Comparison of ENCODE assay signal across 28 cellular contexts in genomic region chr16:61948414-61948813, GRCh38.
"Had no signal": no experiment of that assay in that cellular context is flagged by ENCODE, and none has a peak within 500 bp of the region (broad histone marks: within the 10 kb centered on the region; RNA-seq: fewer than 3 reads in every experiment).

No MANE protein-coding gene starts in this region.

- H3K4me3 ChIP-seq: stomach, suprapubic skin, testis, thoracic aorta, thyroid gland, tibial artery, tibial nerve, transverse colon, upper lobe of left lung, upper lobe of right lung, uterus, vagina had no signal

- DNase-seq: stimulated activated CD4-positive, alpha-beta T cell treated with anti-CD3 and anti-CD28 coated beads, Interleukin-2, amount 100 ng/mL, for 48 hours; stimulated activated CD4-positive, alpha-beta T cell treated with anti-CD3 and anti-CD28 coated beads, Interleukin-4, amount 100 ng/mL, for 1 hour; stimulated activated CD4-positive, alpha-beta T cell treated with anti-CD3 and anti-CD28 coated beads, Interleukin-4, amount 100 ng/mL, for 24 hours; stimulated activated CD4-positive, alpha-beta T cell treated with anti-CD3 and anti-CD28 coated beads, Interleukin-4, amount 100 ng/mL, for 4 hours; stimulated activated CD8-positive, alpha-beta memory T cell treated with anti-CD3 and anti-CD28 coated beads, Interleukin-4, amount 100 ng/mL, for 48 hours; stimulated activated naive B cell treated with anti-CD40 and anti-IgM and Interleukin-4, amounts not matched to agents 10 μg/mL and 1 μg/mL and 100 μg/mL, for 72 hours; stimulated activated naive CD4-positive, alpha-beta T cell; stimulated activated naive CD4-positive, alpha-beta T cell treated with Interleukin-2 at 50 U/mL for 16 hours; stimulated activated naive CD8-positive, alpha-beta T cell treated with anti-CD3 and anti-CD28 coated beads, Interleukin-15, amount 100 ng/mL, for 72 hours; stimulated activated naive CD8-positive, alpha-beta T cell treated with anti-CD3 and anti-CD28 coated beads, Interleukin-15, Interleukin-2, amounts not matched to agents 100 U/mL and 50 U/mL, for 24 hours; stomach; substantia nigra; testis; thyroid gland; tibial artery; transverse colon; trophoblast cell; upper lobe of left lung; upper lobe of right lung; uterus had no signal

- H3K27me3 ChIP-seq: stomach, suprapubic skin, testis, thyroid gland, tibial artery, tibial nerve, transverse colon, upper lobe of left lung, upper lobe of right lung, uterus, vagina had no signal

- H3K27ac Mint-ChIP-seq: stimulated activated effector memory CD8-positive, alpha-beta T cell treated with anti-CD3 and anti-CD28 coated beads, Interleukin-12 subunit alpha, Interleukin-12 subunit beta, amount 100 ng/mL, for 72 hours; stimulated activated memory B cell treated with anti-CD40 and anti-IgM and Interleukin-4, amounts not matched to agents 10 μg/mL and 1 μg/mL and 100 μg/mL, for 72 hours; stimulated activated naive B cell treated with anti-CD40 and anti-IgM and Interleukin-4, amounts not matched to agents 10 μg/mL and 1 μg/mL and 100 μg/mL, for 72 hours; stimulated activated naive CD8-positive, alpha-beta T cell treated with anti-CD3 and anti-CD28 coated beads, Interleukin-15, amount 100 ng/mL, for 72 hours; stimulated activated naive CD8-positive, alpha-beta T cell treated with anti-CD3 and anti-CD28 coated beads, Interleukin-15, Interleukin-2, amounts not matched to agents 100 ng/mL and 50 ng/mL, for 24 hours; type B pancreatic cell had no signal

- H3K36me3 Mint-ChIP-seq: stimulated activated effector memory CD8-positive, alpha-beta T cell treated with anti-CD3 and anti-CD28 coated beads, Interleukin-12 subunit alpha, Interleukin-12 subunit beta, amount 100 ng/mL, for 72 hours; stimulated activated memory B cell treated with anti-CD40 and anti-IgM and Interleukin-4, amounts not matched to agents 10 μg/mL and 1 μg/mL and 100 μg/mL, for 72 hours; stimulated activated naive B cell treated with anti-CD40 and anti-IgM and Interleukin-4, amounts not matched to agents 10 μg/mL and 1 μg/mL and 100 μg/mL, for 72 hours; type B pancreatic cell had no signal

- H3K36me3 ChIP-seq: stomach, suprapubic skin, thoracic aorta, thyroid gland, tibial artery, tibial nerve, transverse colon, upper lobe of left lung, upper lobe of right lung, uterus, vagina had no signal

- H3K27me3 Mint-ChIP-seq: stimulated activated memory B cell treated with anti-CD40 and anti-IgM and Interleukin-4, amounts not matched to agents 10 μg/mL and 1 μg/mL and 100 μg/mL, for 72 hours; stimulated activated naive B cell treated with anti-CD40 and anti-IgM and Interleukin-4, amounts not matched to agents 10 μg/mL and 1 μg/mL and 100 μg/mL, for 72 hours; stimulated activated naive CD8-positive, alpha-beta T cell treated with anti-CD3 and anti-CD28 coated beads, Interleukin-15, amount 100 ng/mL, for 72 hours; stimulated activated naive CD8-positive, alpha-beta T cell treated with anti-CD3 and anti-CD28 coated beads, Interleukin-15, Interleukin-2, amounts not matched to agents 100 ng/mL and 50 ng/mL, for 24 hours had no signal

- H3K4me3 Mint-ChIP-seq: stimulated activated effector memory CD8-positive, alpha-beta T cell treated with anti-CD3 and anti-CD28 coated beads, Interleukin-12 subunit alpha, Interleukin-12 subunit beta, amount 100 ng/mL, for 72 hours; stimulated activated memory B cell treated with anti-CD40 and anti-IgM and Interleukin-4, amounts not matched to agents 10 μg/mL and 1 μg/mL and 100 μg/mL, for 72 hours; stimulated activated naive B cell treated with anti-CD40 and anti-IgM and Interleukin-4, amounts not matched to agents 10 μg/mL and 1 μg/mL and 100 μg/mL, for 72 hours; stimulated activated naive CD8-positive, alpha-beta T cell treated with anti-CD3 and anti-CD28 coated beads, Interleukin-15, amount 100 ng/mL, for 72 hours; stimulated activated naive CD8-positive, alpha-beta T cell treated with anti-CD3 and anti-CD28 coated beads, Interleukin-15, Interleukin-2, amounts not matched to agents 100 ng/mL and 50 ng/mL, for 24 hours; type B pancreatic cell had no signal

- H3K9me3 ChIP-seq: suprapubic skin, testis, thoracic aorta, thyroid gland, tibial artery, tibial nerve, transverse colon, upper lobe of left lung, upper lobe of right lung, uterus, vagina had no signal

- H3K4me1 ChIP-seq: stomach, suprapubic skin, testis, thyroid gland, tibial artery, tibial nerve, transverse colon, upper lobe of left lung, upper lobe of right lung, uterus, vagina had no signal

- H3K9me3 Mint-ChIP-seq: type B pancreatic cell had no signal

- H3K27ac ChIP-seq: stomach, suprapubic skin, testis, thoracic aorta, thyroid gland, tibial artery, tibial nerve, transverse colon, upper lobe of left lung, upper lobe of right lung, uterus, vagina had no signal

- ATAC-seq: stimulated activated effector memory CD8-positive, alpha-beta T cell treated with anti-CD3 and anti-CD28 coated beads, Interleukin-12 subunit alpha, Interleukin-12 subunit beta, amount 100 ng/mL, for 72 hours; stimulated activated memory B cell treated with anti-CD40 and anti-IgM and Interleukin-4, amounts not matched to agents 10 μg/mL and 1 μg/mL and 100 μg/mL, for 72 hours; stimulated activated naive B cell treated with anti-CD40 and anti-IgM and Interleukin-4, amounts not matched to agents 10 μg/mL and 1 μg/mL and 100 μg/mL, for 72 hours; stimulated activated naive CD8-positive, alpha-beta T cell treated with anti-CD3 and anti-CD28 coated beads, Interleukin-15, amount 100 ng/mL, for 72 hours; stimulated activated naive CD8-positive, alpha-beta T cell treated with anti-CD3 and anti-CD28 coated beads, Interleukin-15, Interleukin-2, amounts not matched to agents 100 U/mL and 50 U/mL, for 24 hours; upper lobe of right lung had no signal

- H3K4me1 Mint-ChIP-seq: stimulated activated effector memory CD8-positive, alpha-beta T cell treated with anti-CD3 and anti-CD28 coated beads, Interleukin-12 subunit alpha, Interleukin-12 subunit beta, amount 100 ng/mL, for 72 hours; stimulated activated memory B cell treated with anti-CD40 and anti-IgM and Interleukin-4, amounts not matched to agents 10 μg/mL and 1 μg/mL and 100 μg/mL, for 72 hours; stimulated activated naive B cell treated with anti-CD40 and anti-IgM and Interleukin-4, amounts not matched to agents 10 μg/mL and 1 μg/mL and 100 μg/mL, for 72 hours; stimulated activated naive CD8-positive, alpha-beta T cell treated with anti-CD3 and anti-CD28 coated beads, Interleukin-15, amount 100 ng/mL, for 72 hours had no signal
